1 cellular context compared by ENCODE assay signal in the genomic region with DNA sequence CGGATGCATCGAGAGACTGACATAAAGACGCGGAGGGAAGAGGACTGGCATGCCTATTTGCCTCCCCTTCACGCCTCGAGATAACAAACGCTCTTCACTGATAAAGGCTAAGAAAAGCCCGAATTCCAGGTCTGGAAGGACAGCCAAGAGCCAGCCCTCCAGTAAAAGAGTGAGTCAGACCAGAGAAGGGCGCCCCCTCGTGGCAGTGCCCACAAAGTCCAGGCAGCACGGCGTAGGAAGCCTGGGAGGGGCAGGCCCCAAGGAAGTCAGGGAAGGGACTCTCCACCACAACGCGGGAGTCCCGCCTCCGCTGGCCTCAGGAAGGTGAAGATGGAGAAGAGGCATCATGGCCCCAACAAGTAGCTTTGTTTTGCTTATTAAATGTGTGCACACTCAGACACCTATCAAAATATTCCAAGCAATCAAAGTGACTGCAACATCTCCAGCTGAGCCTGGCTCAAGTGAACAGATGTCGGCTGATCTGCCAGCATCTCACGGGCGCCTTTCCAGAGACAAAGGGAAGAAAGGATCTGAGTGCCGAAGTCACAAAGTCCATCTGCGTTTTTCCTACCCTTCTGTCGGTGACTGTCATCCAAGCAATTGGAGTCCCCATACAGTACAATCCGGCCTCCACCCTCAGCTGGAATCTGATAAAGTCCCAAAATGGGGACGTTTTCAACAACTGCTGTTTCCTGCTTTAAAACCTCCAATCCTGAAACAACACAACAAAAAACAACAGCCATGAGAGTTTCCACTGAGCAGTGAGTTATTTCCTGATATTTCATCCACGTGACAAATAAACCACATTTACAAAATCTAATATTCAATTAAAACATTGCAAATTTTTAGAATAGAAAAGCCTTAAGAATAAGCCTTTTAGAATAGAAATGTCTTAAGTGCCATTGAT.
TF ChIP-seq lines count a peak whose summit lies in the region.

No MANE protein-coding gene starts in this region.

TF ChIP-seq in HepG2, 621 proteins besides CTCF, POLR2A, EP300 and RAD21 (continued from another document and continues in another):
- TF ChIP-seq ZNF597 (CRISPR knock-in tag; IDR thresholded peaks at IDR 0.05) = no peak
- TF ChIP-seq ZBTB38 (CRISPR knock-in tag; IDR thresholded peaks at IDR 0.05) = 0 out of 2 replicates have a peak, but pooled peaks have one; percentile 55
- TF ChIP-seq, protein P1, sequence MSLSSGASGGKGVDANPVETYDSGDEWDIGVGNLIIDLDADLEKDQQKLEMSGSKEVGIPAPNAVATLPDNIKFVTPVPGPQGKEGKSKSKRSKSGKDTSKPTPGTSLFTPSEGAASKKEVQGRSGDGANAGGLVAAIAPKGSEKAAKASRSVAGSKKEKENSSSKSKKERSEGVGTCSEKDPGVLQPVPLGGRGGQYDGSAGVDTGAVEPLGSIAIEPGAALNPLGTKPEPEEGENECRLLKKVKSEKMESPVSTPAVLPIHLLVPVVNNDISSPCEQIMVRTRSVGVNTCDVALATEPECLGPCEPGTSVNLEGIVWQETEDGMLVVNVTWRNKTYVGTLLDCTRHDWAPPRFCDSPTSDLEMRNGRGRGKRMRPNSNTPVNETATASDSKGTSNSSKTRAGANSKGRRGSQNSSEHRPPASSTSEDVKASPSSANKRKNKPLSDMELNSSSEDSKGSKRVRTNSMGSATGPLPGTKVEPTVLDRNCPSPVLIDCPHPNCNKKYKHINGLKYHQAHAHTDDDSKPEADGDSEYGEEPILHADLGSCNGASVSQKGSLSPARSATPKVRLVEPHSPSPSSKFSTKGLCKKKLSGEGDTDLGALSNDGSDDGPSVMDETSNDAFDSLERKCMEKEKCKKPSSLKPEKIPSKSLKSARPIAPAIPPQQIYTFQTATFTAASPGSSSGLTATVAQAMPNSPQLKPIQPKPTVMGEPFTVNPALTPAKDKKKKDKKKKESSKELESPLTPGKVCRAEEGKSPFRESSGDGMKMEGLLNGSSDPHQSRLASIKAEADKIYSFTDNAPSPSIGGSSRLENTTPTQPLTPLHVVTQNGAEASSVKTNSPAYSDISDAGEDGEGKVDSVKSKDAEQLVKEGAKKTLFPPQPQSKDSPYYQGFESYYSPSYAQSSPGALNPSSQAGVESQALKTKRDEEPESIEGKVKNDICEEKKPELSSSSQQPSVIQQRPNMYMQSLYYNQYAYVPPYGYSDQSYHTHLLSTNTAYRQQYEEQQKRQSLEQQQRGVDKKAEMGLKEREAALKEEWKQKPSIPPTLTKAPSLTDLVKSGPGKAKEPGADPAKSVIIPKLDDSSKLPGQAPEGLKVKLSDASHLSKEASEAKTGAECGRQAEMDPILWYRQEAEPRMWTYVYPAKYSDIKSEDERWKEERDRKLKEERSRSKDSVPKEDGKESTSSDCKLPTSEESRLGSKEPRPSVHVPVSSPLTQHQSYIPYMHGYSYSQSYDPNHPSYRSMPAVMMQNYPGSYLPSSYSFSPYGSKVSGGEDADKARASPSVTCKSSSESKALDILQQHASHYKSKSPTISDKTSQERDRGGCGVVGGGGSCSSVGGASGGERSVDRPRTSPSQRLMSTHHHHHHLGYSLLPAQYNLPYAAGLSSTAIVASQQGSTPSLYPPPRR (CRISPR knock-in tag; IDR thresholded peaks at IDR 0.05; ENCODE audit: borderline replicate concordance) = no peak
- no peak for TF ChIP-seq ELF1 (CRISPR knock-in tag; IDR thresholded peaks at IDR 0.05)
- no peak for TF ChIP-seq NPAS2 (CRISPR knock-in tag; IDR thresholded peaks at IDR 0.05; ENCODE audit: borderline replicate concordance)
- no peak for TF ChIP-seq ZSCAN25 (CRISPR knock-in tag; IDR thresholded peaks at IDR 0.05)
- TF ChIP-seq ZBTB44 (CRISPR knock-in tag; IDR thresholded peaks at IDR 0.05) = no peak
- no peak for TF ChIP-seq NR2F2 (IDR thresholded peaks at IDR 0.05; ENCODE audit: borderline replicate concordance, low read depth)
- TF ChIP-seq KDM5B (CRISPR knock-in tag; IDR thresholded peaks at IDR 0.05; ENCODE audit: borderline replicate concordance) = no peak; the same call in 1 of the 2 replicates
- TF ChIP-seq ZBED4 (CRISPR knock-in tag; IDR thresholded peaks at IDR 0.05; ENCODE audit: borderline replicate concordance) = no peak
- TF ChIP-seq ARID5B (CRISPR knock-in tag; IDR thresholded peaks at IDR 0.05) = no peak
- TF ChIP-seq, protein P2, sequence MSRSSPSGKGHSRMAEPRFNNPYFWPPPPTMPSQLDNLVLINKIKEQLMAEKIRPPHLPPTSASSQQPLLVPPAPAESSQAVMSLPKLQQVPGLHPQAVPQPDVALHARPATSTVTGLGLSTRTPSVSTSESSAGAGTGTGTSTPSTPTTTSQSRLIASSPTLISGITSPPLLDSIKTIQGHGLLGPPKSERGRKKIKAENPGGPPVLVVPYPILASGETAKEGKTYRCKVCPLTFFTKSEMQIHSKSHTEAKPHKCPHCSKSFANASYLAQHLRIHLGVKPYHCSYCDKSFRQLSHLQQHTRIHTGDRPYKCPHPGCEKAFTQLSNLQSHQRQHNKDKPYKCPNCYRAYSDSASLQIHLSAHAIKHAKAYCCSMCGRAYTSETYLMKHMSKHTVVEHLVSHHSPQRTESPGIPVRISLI (CRISPR knock-in tag; IDR thresholded peaks at IDR 0.05; ENCODE audit: borderline replicate concordance) = no peak
- no peak for TF ChIP-seq FOXO1 (CRISPR knock-in tag; IDR thresholded peaks at IDR 0.05)
- TF ChIP-seq SOX13 (IDR thresholded peaks at IDR 0.05) = no peak
- no peak for TF ChIP-seq SOX13 (CRISPR knock-in tag; conservative IDR thresholded peaks at IDR 0.05 in 1 of 2, IDR thresholded peaks at IDR 0.05 in 1 of 2)
- TF ChIP-seq KLF15 (CRISPR knock-in tag; IDR thresholded peaks at IDR 0.05; ENCODE audit: borderline replicate concordance) = no peak
- no peak for TF ChIP-seq ZNF615 (CRISPR knock-in tag; IDR thresholded peaks at IDR 0.05; ENCODE audit: borderline replicate concordance)
- no peak for TF ChIP-seq ZNF746 (CRISPR knock-in tag; IDR thresholded peaks at IDR 0.05)
- TF ChIP-seq, protein P3, sequence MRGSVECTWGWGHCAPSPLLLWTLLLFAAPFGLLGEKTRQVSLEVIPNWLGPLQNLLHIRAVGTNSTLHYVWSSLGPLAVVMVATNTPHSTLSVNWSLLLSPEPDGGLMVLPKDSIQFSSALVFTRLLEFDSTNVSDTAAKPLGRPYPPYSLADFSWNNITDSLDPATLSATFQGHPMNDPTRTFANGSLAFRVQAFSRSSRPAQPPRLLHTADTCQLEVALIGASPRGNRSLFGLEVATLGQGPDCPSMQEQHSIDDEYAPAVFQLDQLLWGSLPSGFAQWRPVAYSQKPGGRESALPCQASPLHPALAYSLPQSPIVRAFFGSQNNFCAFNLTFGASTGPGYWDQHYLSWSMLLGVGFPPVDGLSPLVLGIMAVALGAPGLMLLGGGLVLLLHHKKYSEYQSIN (CRISPR knock-in tag; IDR thresholded peaks at IDR 0.05; ENCODE audit: borderline replicate concordance) = no peak
- no peak for TF ChIP-seq ZNF567 (CRISPR knock-in tag; IDR thresholded peaks at IDR 0.05; ENCODE audit: borderline replicate concordance)
- no peak for TF ChIP-seq ZNF256 (CRISPR knock-in tag; conservative IDR thresholded peaks at IDR 0.05)
- peak; percentile 70 for TF ChIP-seq SMC3 (IDR thresholded peaks at IDR 0.05; ENCODE audit: low read length)
- no peak for TF ChIP-seq ATRX (CRISPR knock-in tag; IDR thresholded peaks at IDR 0.05; ENCODE audit: borderline replicate concordance)
- TF ChIP-seq ZNF101 (CRISPR knock-in tag; IDR thresholded peaks at IDR 0.05; ENCODE audit: borderline replicate concordance, low read depth) = no peak
- no peak for TF ChIP-seq ZNF563 (CRISPR knock-in tag; IDR thresholded peaks at IDR 0.05)
- TF ChIP-seq, protein P4, sequence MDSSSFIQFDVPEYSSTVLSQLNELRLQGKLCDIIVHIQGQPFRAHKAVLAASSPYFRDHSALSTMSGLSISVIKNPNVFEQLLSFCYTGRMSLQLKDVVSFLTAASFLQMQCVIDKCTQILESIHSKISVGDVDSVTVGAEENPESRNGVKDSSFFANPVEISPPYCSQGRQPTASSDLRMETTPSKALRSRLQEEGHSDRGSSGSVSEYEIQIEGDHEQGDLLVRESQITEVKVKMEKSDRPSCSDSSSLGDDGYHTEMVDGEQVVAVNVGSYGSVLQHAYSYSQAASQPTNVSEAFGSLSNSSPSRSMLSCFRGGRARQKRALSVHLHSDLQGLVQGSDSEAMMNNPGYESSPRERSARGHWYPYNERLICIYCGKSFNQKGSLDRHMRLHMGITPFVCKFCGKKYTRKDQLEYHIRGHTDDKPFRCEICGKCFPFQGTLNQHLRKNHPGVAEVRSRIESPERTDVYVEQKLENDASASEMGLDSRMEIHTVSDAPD (CRISPR knock-in tag; IDR thresholded peaks at IDR 0.05) = no peak
- no peak for TF ChIP-seq CENPX (CRISPR knock-in tag; IDR thresholded peaks at IDR 0.05)
- TF ChIP-seq MLLT10 (CRISPR knock-in tag; IDR thresholded peaks at IDR 0.05) = no peak
- TF ChIP-seq ZNF367 (CRISPR knock-in tag; IDR thresholded peaks at IDR 0.05; ENCODE audit: borderline replicate concordance) = no peak
- TF ChIP-seq ZFY (CRISPR knock-in tag; IDR thresholded peaks at IDR 0.05) = no peak
- TF ChIP-seq ZNF607 (CRISPR knock-in tag; IDR thresholded peaks at IDR 0.05; ENCODE audit: borderline replicate concordance) = peak; percentile 61; the same call in 1 of the 2 replicates
- TF ChIP-seq XRCC5 (optimal IDR thresholded peaks at IDR 0.05; ENCODE audit: low read length) = peak; percentile 79
- TF ChIP-seq MIXL1 (CRISPR knock-in tag; IDR thresholded peaks at IDR 0.05) = no peak
- no peak for TF ChIP-seq KDM1A (CRISPR knock-in tag; IDR thresholded peaks at IDR 0.05)
- no peak for TF ChIP-seq TOE1 (CRISPR knock-in tag; IDR thresholded peaks at IDR 0.05)
- TF ChIP-seq ZSCAN20 (CRISPR knock-in tag; IDR thresholded peaks at IDR 0.05; ENCODE audit: borderline replicate concordance) = no peak
- no peak for TF ChIP-seq SRY (CRISPR knock-in tag; IDR thresholded peaks at IDR 0.05)
- TF ChIP-seq ZNF136 (CRISPR knock-in tag; IDR thresholded peaks at IDR 0.05; ENCODE audit: low read depth) = no peak
